ENCODE assay signal across 15 cellular contexts in the genomic region with DNA sequence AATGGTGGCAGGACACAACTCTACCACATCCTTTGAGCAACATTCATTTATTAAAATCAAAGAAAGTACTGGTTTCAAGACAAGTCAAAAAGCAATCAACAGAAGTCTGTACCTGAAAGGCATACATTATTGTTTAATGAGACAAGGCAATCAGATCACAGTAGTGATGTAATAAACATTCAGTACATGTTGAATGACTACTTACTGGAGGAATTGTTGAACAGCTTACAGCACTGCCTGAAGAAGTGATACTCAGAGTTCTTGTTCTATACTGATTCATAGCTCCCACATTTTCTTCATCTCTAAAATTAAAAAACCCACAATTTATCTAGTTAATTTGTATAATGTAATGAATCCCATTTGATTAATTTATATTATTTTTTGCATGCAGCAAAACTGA. TPM values are rescaled to one million over a fixed set of nuclear protein-coding genes. Genes with fewer than 3 reads are reported as not detected.
DNase-seq lines count a peak whose midpoint lies in the region; ATAC-seq and TF ChIP-seq lines count a peak whose summit lies in the region.
"Had no signal": no experiment of that assay in that cellular context is flagged by ENCODE, and none has a peak within 500 bp of the region (broad histone marks: within the 10 kb centered on the region; RNA-seq: fewer than 3 reads in every experiment).

No MANE protein-coding gene starts in this region.

- H2BK120ac ChIP-seq in IMR-90 (ENCODE audit: low read depth, low read length): no peak overlapping the region

- intact Hi-C loops in activated CD8-positive, alpha-beta T cell treated with anti-CD3 and anti-CD28 coated beads for 36 hours (cut with micrococcal nuclease): loop anchor here (5.0 kb wide), 1 partner anchor 163 kb away; no protein-coding TSS in a partner anchor
- intact Hi-C loops in IMR-90 (cut with micrococcal nuclease) (loop anchor here (5.0 kb wide), 2 partner anchors 538 to 1607 kb away; partner anchors contain the start of gene RGMB), psoas muscle (cut with DNase I) (loop anchor here (5.0 to 10.0 kb wide), 8 partner anchors 118 to 1712 kb away; no protein-coding TSS in a partner anchor), posterior vena cava (cut with DNase I) (loop anchor here in 1 of 2 donors (10.0 kb wide), 1 partner anchor 410 kb away; no protein-coding TSS in a partner anchor)

- H3K9me1 ChIP-seq in IMR-90 (ENCODE audit: insufficient read depth, low read length): no peaks in the 10 kb centered on the region

- no peak overlapping the region for H2BK15ac ChIP-seq in IMR-90 (ENCODE audit: low read depth, low read length)

- no peaks in the 10 kb centered on the region for H3K9me3 ChIP-seq in IMR-90 (ENCODE audit: control insufficient read depth, insufficient read depth, low read length)
- no peaks in the 10 kb centered on the region for H3K9me3 ChIP-seq in psoas muscle
- H3K9me3 ChIP-seq: A549, adrenal gland, Caco-2 had no signal

- peaks cover 0 to 3% of the 10 kb centered on the region in 2 experiments; a peak in 1 of 4 replicates for H3K79me1 ChIP-seq in IMR-90 (ENCODE audit: low read depth in 1 of 2, low read length in 2 of 2)

- POLR2A ChIA-PET in activated CD8-positive, alpha-beta T cell treated with anti-CD3 and anti-CD28 coated beads for 36 hours (lab: Charles Lee): interaction anchor here (1.5 kb wide), 1 partner anchor 358 kb away, joined by 4 read pairs; the partner anchor contains the start of gene ERAP1
- POLR2A ChIA-PET in activated CD8-positive, alpha-beta T cell treated with anti-CD3 and anti-CD28 coated beads, Interleukin-2, amount 10 ng/mL, durations not matched to agents 7 days and 5 days (lab: Charles Lee): no interaction called here
- POLR2A ChIA-PET in IMR-90 (lab: Charles Lee; ENCODE audit: unreplicated experiment): no interaction called here

- peak; percentile 62 for ATAC-seq in activated CD8-positive, alpha-beta T cell treated with anti-CD3 and anti-CD28 coated beads for 36 hours
- ATAC-seq in activated CD8-positive, alpha-beta T cell treated with anti-CD3 and anti-CD28 coated beads, Interleukin-2, amount 10 ng/mL, durations not matched to agents 7 days and 5 days: no peak
- peak; percentile 52 for ATAC-seq in IMR-90 (ENCODE audit: low read depth)
- ATAC-seq in effector memory CD8-positive, alpha-beta T cell (replicated peaks): no peak
- peak; percentile 57 to 79 (median 70) for ATAC-seq in psoas muscle
- ATAC-seq: A549 had no signal

- no peak for TF ChIP-seq POLR2A in IMR-90 (IDR thresholded peaks at IDR 0.05; ENCODE audit: low read depth, low read length)

- H3K27me3 Mint-ChIP-seq in activated CD8-positive, alpha-beta T cell treated with anti-CD3 and anti-CD28 coated beads for 36 hours: no peaks in the 10 kb centered on the region
- H3K27me3 Mint-ChIP-seq in activated CD8-positive, alpha-beta T cell treated with anti-CD3 and anti-CD28 coated beads, Interleukin-2, amount 10 ng/mL, durations not matched to agents 7 days and 5 days (ENCODE audit: low read depth): no peaks in the 10 kb centered on the region
- no peaks in the 10 kb centered on the region for H3K27me3 Mint-ChIP-seq in effector memory CD8-positive, alpha-beta T cell

- H3K4me2 ChIP-seq in IMR-90 (ENCODE audit: low read depth, low read length): no peak overlapping the region
- H3K4me2 ChIP-seq: A549 had no signal

- no peak overlapping the region for H3K9ac ChIP-seq in IMR-90 (ENCODE audit: low read depth, low read length)

- no peak overlapping the region for H3K27ac ChIP-seq in IMR-90 (ENCODE audit: insufficient read depth, low read length)
- H3K27ac ChIP-seq in psoas muscle: no peak overlapping the region
- H3K27ac ChIP-seq: A549, adrenal gland had no signal

- H4K5ac ChIP-seq in IMR-90 (ENCODE audit: low read depth, low read length): no peak overlapping the region

- H3K4me1 Mint-ChIP-seq in activated CD8-positive, alpha-beta T cell treated with anti-CD3 and anti-CD28 coated beads for 36 hours (ENCODE audit: low read depth): peaks cover 20% of the 10 kb centered on the region
- peaks cover 13% of the 10 kb centered on the region for H3K4me1 Mint-ChIP-seq in activated CD8-positive, alpha-beta T cell treated with anti-CD3 and anti-CD28 coated beads, Interleukin-2, amount 10 ng/mL, durations not matched to agents 7 days and 5 days (ENCODE audit: low read depth)
- H3K4me1 Mint-ChIP-seq in effector memory CD8-positive, alpha-beta T cell (ENCODE audit: low read depth in 2 of 2): peaks cover 0 to 4% of the 10 kb centered on the region in 2 donors

- BruUV-seq in IMR-90 (replicated peaks; lab: Mats Ljungman, UMichigan): no TSS peak

- no peaks in the 10 kb centered on the region for H3K4me1 ChIP-seq in IMR-90 (ENCODE audit: control insufficient read depth, insufficient read depth, low read length)
- H3K4me1 ChIP-seq in psoas muscle: no peaks in the 10 kb centered on the region

- no peak overlapping the region for H3K4me3 Mint-ChIP-seq in activated CD8-positive, alpha-beta T cell treated with anti-CD3 and anti-CD28 coated beads for 36 hours
- H3K4me3 Mint-ChIP-seq in activated CD8-positive, alpha-beta T cell treated with anti-CD3 and anti-CD28 coated beads, Interleukin-2, amount 10 ng/mL, durations not matched to agents 7 days and 5 days: no peak overlapping the region
- no peak overlapping the region for H3K4me3 Mint-ChIP-seq in effector memory CD8-positive, alpha-beta T cell

- CTCF ChIA-PET in activated CD8-positive, alpha-beta T cell treated with anti-CD3 and anti-CD28 coated beads for 36 hours (lab: Charles Lee): interaction anchor here (0.7 to 11.6 kb wide), 10 partner anchors 8 to 551 kb away, joined by 3 to 213 read pairs (median 4); partner anchors contain the start of gene ERAP2
- CTCF ChIA-PET in activated CD8-positive, alpha-beta T cell treated with anti-CD3 and anti-CD28 coated beads, Interleukin-2, amount 10 ng/mL, durations not matched to agents 7 days and 5 days (lab: Charles Lee): interaction anchor here (0.7 to 6.0 kb wide), 10 partner anchors 15 to 551 kb away, joined by 3 to 101 read pairs (median 4); no protein-coding TSS in a partner anchor
- CTCF ChIA-PET in IMR-90 (lab: Yijun Ruan, JAX): interaction anchor here (1.1 to 1.2 kb wide), 2 partner anchors 296 to 369 kb away, joined by 4 to 6 read pairs; no protein-coding TSS in a partner anchor

- H3K23ac ChIP-seq in IMR-90 (ENCODE audit: low read depth, low read length): no peak overlapping the region

- H3K14ac ChIP-seq in IMR-90 (replicated peaks; ENCODE audit: low read depth, low read length): no peak overlapping the region

- no peak overlapping the region for H4K91ac ChIP-seq in IMR-90 (ENCODE audit: insufficient read depth, low read depth, low read length)

- dilution Hi-C loops in IMR-90 (cut with HindIII; ENCODE audit: low sequenced_read_pairs, unreplicated experiment): loop anchor here (25.0 kb wide), 2 partner anchors 278 to 378 kb away; partner anchors contain the start of gene ERAP2

- in situ Hi-C loops in IMR-90 (cut with MboI; ENCODE audit: low sequenced_read_pairs): loop anchor here (5.0 to 25.0 kb wide), 3 partner anchors 293 to 553 kb away; no protein-coding TSS in a partner anchor

- H3K27me3 ChIP-seq in IMR-90 (ENCODE audit: control insufficient read depth, insufficient read depth, low read length) (no peaks in the 10 kb centered on the region), psoas muscle (ENCODE audit: insufficient read depth in 3 of 3, low read length in 2 of 3) (no peaks in the 10 kb centered on the region)
- H3K27me3 ChIP-seq: adrenal gland had no signal

- no peaks in the 10 kb centered on the region for H4K20me1 ChIP-seq in IMR-90 (ENCODE audit: insufficient read depth, low read length)

- H2BK5ac ChIP-seq in IMR-90 (ENCODE audit: low read depth, low read length, poor library complexity, severe bottlenecking): no peak overlapping the region

- peaks cover 36% of the 10 kb centered on the region for H3K36me3 Mint-ChIP-seq in activated CD8-positive, alpha-beta T cell treated with anti-CD3 and anti-CD28 coated beads for 36 hours (ENCODE audit: low read depth)
- peaks cover 41% of the 10 kb centered on the region for H3K36me3 Mint-ChIP-seq in activated CD8-positive, alpha-beta T cell treated with anti-CD3 and anti-CD28 coated beads, Interleukin-2, amount 10 ng/mL, durations not matched to agents 7 days and 5 days (ENCODE audit: low read depth)
- H3K36me3 Mint-ChIP-seq in effector memory CD8-positive, alpha-beta T cell (ENCODE audit: insufficient read depth): peaks cover 33% of the 10 kb centered on the region

- H3K4ac ChIP-seq in IMR-90 (ENCODE audit: low read depth, low read length): no peak overlapping the region

- H2AFZ ChIP-seq in IMR-90 (replicated peaks; ENCODE audit: low read length, poor library complexity): no peak overlapping the region

- no peak for DNase-seq in activated CD8-positive, alpha-beta T cell treated with anti-CD3 and anti-CD28 coated beads for 36 hours
- no peak for DNase-seq in activated CD8-positive, alpha-beta T cell treated with anti-CD3 and anti-CD28 coated beads, Interleukin-2, amount 10 ng/mL, durations not matched to agents 7 days and 5 days
- DNase-seq in IMR-90: peak; percentile 50
- no peak for DNase-seq in effector memory CD8-positive, alpha-beta T cell
- DNase-seq in psoas muscle: no peak
- no peak for DNase-seq in GM19240 (ENCODE audit: insufficient read length, low spot score)
- DNase-seq in posterior vena cava (ENCODE audit: low spot score): no peak
- no peak for DNase-seq in HK-2 (ENCODE audit: unreplicated experiment)
- DNase-seq: adrenal gland, Caco-2, NCI-H1694 had no signal

- H3K36me3 ChIP-seq in IMR-90 (ENCODE audit: control insufficient read depth, insufficient read depth, low read length): peaks cover 11% of the 10 kb centered on the region
- H3K36me3 ChIP-seq in psoas muscle (ENCODE audit: insufficient read depth in 1 of 2, low read depth in 1 of 2): peaks cover 0 to 96% of the 10 kb centered on the region in 2 donors

- no peak overlapping the region for H2BK20ac ChIP-seq in IMR-90 (ENCODE audit: low read depth, low read length)

- H2AK9ac ChIP-seq in IMR-90 (replicated peaks; ENCODE audit: low read depth, low read length, poor library complexity): no peak overlapping the region

- no peak overlapping the region for H3K56ac ChIP-seq in IMR-90 (ENCODE audit: extremely low read depth, insufficient read depth, low read length)

- H3K27ac Mint-ChIP-seq in activated CD8-positive, alpha-beta T cell treated with anti-CD3 and anti-CD28 coated beads for 36 hours: peak overlapping the region; percentile 74
- no peak overlapping the region for H3K27ac Mint-ChIP-seq in activated CD8-positive, alpha-beta T cell treated with anti-CD3 and anti-CD28 coated beads, Interleukin-2, amount 10 ng/mL, durations not matched to agents 7 days and 5 days
- peak overlapping the region; percentile 29 to 60 for H3K27ac Mint-ChIP-seq in effector memory CD8-positive, alpha-beta T cell

- no peak for TF ChIP-seq CTCF in activated CD8-positive, alpha-beta T cell treated with anti-CD3 and anti-CD28 coated beads for 36 hours (IDR thresholded peaks at IDR 0.05)
- TF ChIP-seq CTCF in IMR-90 (conservative IDR thresholded peaks at IDR 0.05; ENCODE audit: low read depth, low read length) (no peak), psoas muscle (IDR thresholded peaks at IDR 0.05) (no peak)

- H3K18ac ChIP-seq in IMR-90 (ENCODE audit: low read depth, low read length): no peak overlapping the region

- H3K4me3 ChIP-seq in IMR-90 (ENCODE audit: insufficient read depth, low read depth, low read length): no peak overlapping the region
- no peak overlapping the region for H3K4me3 ChIP-seq in psoas muscle
- H3K4me3 ChIP-seq: A549, adrenal gland had no signal

- no peak for TF ChIP-seq RAD21 in IMR-90 (IDR thresholded peaks at IDR 0.05; ENCODE audit: low read length)

- H4K8ac ChIP-seq in IMR-90 (ENCODE audit: low read depth in 2 of 2, low read length in 2 of 2): no peak overlapping the region

- no peak overlapping the region for H2AK5ac ChIP-seq in IMR-90 (ENCODE audit: low read depth, low read length)

- no peaks in the 10 kb centered on the region for H3K9me3 Mint-ChIP-seq in activated CD8-positive, alpha-beta T cell treated with anti-CD3 and anti-CD28 coated beads for 36 hours
- H3K9me3 Mint-ChIP-seq in activated CD8-positive, alpha-beta T cell treated with anti-CD3 and anti-CD28 coated beads, Interleukin-2, amount 10 ng/mL, durations not matched to agents 7 days and 5 days (ENCODE audit: insufficient read depth): no peaks in the 10 kb centered on the region
- H3K9me3 Mint-ChIP-seq in effector memory CD8-positive, alpha-beta T cell: no peaks in the 10 kb centered on the region

RNA-seq across cellular contexts. Expression of gene RIOK2, which starts 18.2 kb away (rescaled TPM):
- 10 to 100 TPM; 31.7 to 33.1 TPM for total RNA-seq in activated CD8-positive, alpha-beta T cell treated with anti-CD3 and anti-CD28 coated beads for 36 hours
- total RNA-seq in activated CD8-positive, alpha-beta T cell treated with anti-CD3 and anti-CD28 coated beads, Interleukin-2, amount 10 ng/mL, durations not matched to agents 7 days and 5 days: 10 to 100 TPM; 26.3 to 29.1 TPM
- total RNA-seq in IMR-90 (2012; rRNA removed) (17.7 and 26.1 TPM in 2 replicates), psoas muscle (10 to 100 TPM; 17.4 to 30.4 (median 21.0) TPM), posterior vena cava (10 to 100 TPM; 18.3 to 24.2 TPM)
- polyA plus RNA-seq in IMR-90 (2012; rRNA removed) (9.2 and 10.7 TPM in 2 replicates), psoas muscle (10 to 100 TPM; 10.5 to 19.8 (median 13.3) TPM)
- polyA plus RNA-seq in IMR-90 (2012; cell fraction: cytosol; rRNA removed): 0.89 and 2.0 TPM in 2 replicates
- 0.67 and 9.0 TPM in 2 replicates for polyA plus RNA-seq in IMR-90 (2012; cell fraction: nucleus; rRNA removed; ENCODE audit: low replicate concordance)

RNA-seq across cellular contexts. Expression of gene LIX1, which starts 22.4 kb away (rescaled TPM):
- total RNA-seq in activated CD8-positive, alpha-beta T cell treated with anti-CD3 and anti-CD28 coated beads for 36 hours: not detected
- not detected for total RNA-seq in activated CD8-positive, alpha-beta T cell treated with anti-CD3 and anti-CD28 coated beads, Interleukin-2, amount 10 ng/mL, durations not matched to agents 7 days and 5 days
- total RNA-seq in IMR-90 (2012; rRNA removed): not detected in 2 replicates
- polyA plus RNA-seq in IMR-90 (2012; rRNA removed): not detected in 2 replicates
- not detected in 2 replicates for polyA plus RNA-seq in IMR-90 (2012; cell fraction: cytosol; rRNA removed)
- not detected in 2 replicates for polyA plus RNA-seq in IMR-90 (2012; cell fraction: nucleus; rRNA removed; ENCODE audit: low replicate concordance)
- total RNA-seq in psoas muscle: not detected
- polyA plus RNA-seq in psoas muscle: under 1 TPM in 2 of 3 donors, not detected in 1; under 0.01 to 0.03 TPM
- total RNA-seq in posterior vena cava: not detected
- total RNA-seq: adrenal gland, mononuclear cell, NCI-H460 had no signal
- polyA plus RNA-seq: A549, keratinocyte had no signal

Comparison
In these comparisons a context has a peak if more than half of its experiments do, and no peak if none do; other contexts are left out.
1. ATAC-seq: peak in activated CD8-positive, alpha-beta T cell treated with anti-CD3 and anti-CD28 coated beads for 36 hours (single experiment), IMR-90 (single experiment) and psoas muscle (4 of 4); none in activated CD8-positive, alpha-beta T cell treated with anti-CD3 and anti-CD28 coated beads, Interleukin-2, amount 10 ng/mL, durations not matched to agents 7 days and 5 days (single experiment) and effector memory CD8-positive, alpha-beta T cell (single experiment).